Comparison of ENCODE assay signal across 13 cellular contexts in genomic region chr7:77071108-77071507, GRCh38. TPM values are rescaled to one million over a fixed set of nuclear protein-coding genes. Genes with fewer than 3 reads are reported as not detected.
"Had no signal": no experiment of that assay in that cellular context is flagged by ENCODE, and none has a peak within 500 bp of the region (broad histone marks: within the 10 kb centered on the region; RNA-seq: fewer than 3 reads in every experiment).

No MANE protein-coding gene starts in this region.

RNA-seq across cellular contexts. Expression of gene SPDYE18, which starts 8.8 kb away (rescaled TPM):
- total RNA-seq: activated CD4-positive, alpha-beta memory T cell treated with anti-CD3 and anti-CD28 coated beads for 36 hours; WTC11 had no signal

RNA-seq across cellular contexts. Expression of gene SPDYE17, which starts 38.9 kb away (rescaled TPM):
- total RNA-seq: activated B cell treated with CpG ODN at 0.5 μM for 24 hours; activated CD4-positive, alpha-beta memory T cell treated with anti-CD3 and anti-CD28 coated beads for 36 hours; activated CD4-positive, alpha-beta memory T cell treated with anti-CD3 and anti-CD28 coated beads, Interleukin-2, amount 10 ng/mL, durations not matched to agents 7 days and 5 days; activated CD4-positive, alpha-beta T cell treated with anti-CD3 and anti-CD28 coated beads, Interleukin-2, amount 10 ng/mL, durations not matched to agents 24 days and 14 days; activated CD4-positive, alpha-beta T cell treated with anti-CD3 and anti-CD28 coated beads, Interleukin-2, amount 10 ng/mL, durations not matched to agents 7 days and 5 days; activated CD8-positive, alpha-beta memory T cell treated with anti-CD3 and anti-CD28 coated beads for 36 hours; activated CD8-positive, alpha-beta memory T cell treated with anti-CD3 and anti-CD28 coated beads, Interleukin-2, amount 10 ng/mL, durations not matched to agents 7 days and 5 days; activated CD8-positive, alpha-beta T cell treated with anti-CD3 and anti-CD28 coated beads for 36 hours; activated CD8-positive, alpha-beta T cell treated with anti-CD3 and anti-CD28 coated beads, Interleukin-2, amount 10 ng/mL, durations not matched to agents 7 days and 5 days; T-helper 1 cell treated with Interleukin-12 subunit alpha and Interleukin-12 subunit beta and Interleukin-4 antibody, amounts not matched to agents 30 ng/mL and 1 ng/mL, for 36 hours; T-helper 17 cell; T-helper 2 cell treated with Interferon-gamma antibody and Interleukin-4, amounts not matched to agents 100 ng/mL and 5 ng/mL, for 36 hours; WTC11 had no signal
